3 cellular contexts compared by ENCODE assay signal in the genomic region with DNA sequence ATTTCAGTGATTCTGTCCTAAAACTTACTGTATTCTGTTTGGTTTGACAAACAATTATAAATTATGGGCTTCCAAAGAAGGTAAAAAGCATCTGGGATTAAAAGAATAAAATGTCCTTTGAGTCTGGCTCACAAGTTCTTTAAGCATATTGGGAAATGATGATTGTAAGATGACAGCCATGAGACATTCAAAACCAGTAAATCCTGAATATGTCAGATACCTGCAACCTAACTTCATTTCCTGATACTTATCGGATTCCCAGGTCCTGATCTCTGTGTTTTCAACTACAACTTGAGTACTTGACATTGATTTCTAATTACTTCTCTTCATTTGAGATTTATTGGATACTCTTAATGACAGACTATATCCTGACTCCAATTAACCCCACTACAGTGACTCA.
"Had no signal": no experiment of that assay in that cellular context is flagged by ENCODE, and none has a peak within 500 bp of the region (broad histone marks: within the 10 kb centered on the region; RNA-seq: fewer than 3 reads in every experiment).

No MANE protein-coding gene starts in this region.

- H3K4me3 ChIP-seq: GM12878 had no signal

- DNase-seq: GDM1, GF-D8 had no signal

- ATAC-seq: GM12878 had no signal
